In the genomic region with DNA sequence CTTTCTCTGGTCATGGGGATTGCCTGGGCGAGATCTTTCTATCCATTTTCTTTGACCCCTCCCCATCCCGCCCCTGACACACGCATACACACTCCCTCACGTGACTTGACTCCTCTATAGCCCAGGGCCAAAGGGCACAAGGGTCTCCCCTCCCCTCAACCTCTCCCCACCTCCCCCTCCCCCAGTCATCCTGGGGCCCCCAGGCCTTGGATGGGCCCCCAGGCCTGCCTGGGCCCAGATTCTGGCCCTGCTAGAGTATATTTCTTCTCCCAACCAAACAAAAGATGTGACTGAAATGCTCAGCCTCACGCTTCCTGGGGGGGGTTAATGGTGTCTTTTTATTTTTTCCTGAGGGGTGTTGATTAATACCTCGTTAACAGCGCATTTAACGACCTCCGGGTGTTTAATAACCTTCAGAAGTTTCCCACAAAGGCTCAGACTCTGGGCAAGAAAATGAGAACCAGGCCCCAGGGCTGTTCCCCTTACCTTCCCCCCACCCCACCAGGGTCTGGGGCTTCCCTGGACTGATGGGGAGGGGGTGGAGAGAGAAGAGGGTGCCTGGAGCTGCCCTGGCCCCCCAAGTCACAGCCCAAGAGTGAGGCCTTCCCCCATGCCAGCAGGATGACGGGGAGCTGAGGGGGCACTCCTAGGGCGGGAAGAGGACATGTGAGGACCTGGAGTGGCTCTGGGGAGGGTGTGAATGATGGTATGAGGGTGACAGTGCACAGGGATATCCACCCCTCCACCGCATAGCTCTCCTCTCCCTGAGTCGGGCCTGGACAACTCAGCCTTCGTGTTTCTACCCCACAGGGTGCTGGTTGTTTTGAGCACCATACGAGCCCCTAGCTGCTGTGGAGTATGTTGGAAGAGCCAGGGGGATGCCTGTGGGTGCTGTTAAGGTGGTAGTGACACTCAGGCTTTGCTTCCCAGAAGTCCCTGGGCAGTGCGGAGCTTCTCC, we compare ENCODE assay signal across 10 cellular contexts. TPM values are rescaled to one million over a fixed set of nuclear protein-coding genes. Genes with fewer than 3 reads are reported as not detected.
DNase-seq lines count a peak whose midpoint lies in the region; ATAC-seq and TF ChIP-seq lines count a peak whose summit lies in the region.
"Had no signal": no experiment of that assay in that cellular context is flagged by ENCODE, and none has a peak within 500 bp of the region (broad histone marks: within the 10 kb centered on the region; RNA-seq: fewer than 3 reads in every experiment).

No MANE protein-coding gene starts in this region.

- H3K4me3 ChIP-seq in HEK293 (ENCODE audit: low read depth, low read length), result no peak overlapping the region
- no peak overlapping the region for H3K4me3 ChIP-seq in colonic mucosa
- H3K4me3 ChIP-seq in lower lobe of right lung, result peak overlapping the region; percentile 65
- H3K4me3 ChIP-seq in stomach, result peak overlapping the region in 3 of 4 donors; percentile 55 to 71 (median 58)

- POLR2A ChIA-PET in HEK293 (lab: Yijun Ruan, JAX), result no interaction called here

- WGBS in stomach, 5 donors, result 65 to 80% (median 75%) methylated on average over 16 of the region's 16 CpGs

- H3K27me3 ChIP-seq in colonic mucosa (no peaks in the 10 kb centered on the region), lower lobe of right lung (ENCODE audit: low read depth) (peaks cover 10% of the 10 kb centered on the region), stomach (peaks cover 0 to 25% (median 12%) of the 10 kb centered on the region in 3 donors)

- intact Hi-C loops in colonic mucosa (cut with DNase I), result no loop called here
- intact Hi-C loops in lower lobe of right lung (cut with DNase I), result no loop called here
- intact Hi-C loops in stomach (cut with DNase I; ENCODE audit: low total_unique reads), result no loop called here

- CTCF ChIA-PET in HEK293 (lab: Yijun Ruan, JAX), result interaction anchor here (0.6 kb wide), 1 partner anchor 176 kb away, joined by 8 read pairs; no protein-coding TSS in a partner anchor

- no peak for ATAC-seq in lower lobe of right lung
- no peak for ATAC-seq in GM21423 (IDR thresholded peaks at IDR 0.05; ENCODE audit: unreplicated experiment)

- H3K9ac ChIP-seq in colonic mucosa (ENCODE audit: low read depth in 2 of 2, low read length in 2 of 2), result peak overlapping the region; percentile 64 to 94
- H3K9ac ChIP-seq: parathyroid adenoma had no signal

- TF ChIP-seq EP300 in stomach (IDR thresholded peaks at IDR 0.05), result no peak

- no peak for TF ChIP-seq POLR2A in stomach (IDR thresholded peaks at IDR 0.05)

- H3K27ac ChIP-seq in HEK293 (ENCODE audit: extremely low read depth, low read depth, low read length), result no peak overlapping the region
- peak overlapping the region; percentile 83 for H3K27ac ChIP-seq in colonic mucosa
- peak overlapping the region; percentile 56 for H3K27ac ChIP-seq in lower lobe of right lung
- H3K27ac ChIP-seq in stomach, result peak overlapping the region in 4 of 5 donors; percentile 80 to 90 (median 86)
- H3K27ac ChIP-seq: parathyroid adenoma had no signal

- TF ChIP-seq CTCF in HEK293 (tag by site-specific recombination; IDR thresholded peaks at IDR 0.05) (no peak), colonic mucosa (IDR thresholded peaks at IDR 0.05) (no peak), lower lobe of right lung (IDR thresholded peaks at IDR 0.05) (no peak), stomach (IDR thresholded peaks at IDR 0.05) (no peak)

- H3K4me1 ChIP-seq in HEK293 (ENCODE audit: control insufficient read depth, insufficient read depth, low read length) (peaks cover 22% of the 10 kb centered on the region), colonic mucosa (peaks cover 21% of the 10 kb centered on the region), lower lobe of right lung (peaks cover 37% of the 10 kb centered on the region), stomach (peaks cover 41 to 88% (median 71%) of the 10 kb centered on the region in 4 donors)

- peaks cover 1 to 46% of the 10 kb centered on the region in 2 experiments; a peak in 2 of 3 replicates for H3K36me3 ChIP-seq in HEK293 (ENCODE audit: control insufficient read depth in 2 of 2, insufficient read depth in 1 of 2, low read length in 2 of 2)
- no peaks in the 10 kb centered on the region for H3K36me3 ChIP-seq in colonic mucosa
- H3K36me3 ChIP-seq in lower lobe of right lung, result peaks cover 31% of the 10 kb centered on the region
- H3K36me3 ChIP-seq in stomach, result peaks cover 0 to 11% (median 5%) of the 10 kb centered on the region in 4 donors

- DNase-seq in colonic mucosa (peak; percentile 55), lower lobe of right lung (no peak), stomach (no peak), LoVo (ENCODE audit: low spot score) (no peak), AG20443 (ENCODE audit: low spot score) (no peak), DMS 273 treated with DMSO at 0.1 percent for 48 hours (lab: John Stamatoyannopoulos, UW) (no peak)
- DNase-seq: KBM-7 had no signal

- no peaks in the 10 kb centered on the region for H3K9me3 ChIP-seq in HEK293 (ENCODE audit: control insufficient read depth, insufficient read depth, low read depth, low read length)
- H3K9me3 ChIP-seq in colonic mucosa, result no peaks in the 10 kb centered on the region
- no peaks in the 10 kb centered on the region for H3K9me3 ChIP-seq in lower lobe of right lung
- H3K9me3 ChIP-seq in stomach, result no peaks in the 10 kb centered on the region

TF ChIP-seq in HEK293, 187 proteins besides CTCF, POLR2A, EP300 and RAD21:
- TF ChIP-seq, protein P1, sequence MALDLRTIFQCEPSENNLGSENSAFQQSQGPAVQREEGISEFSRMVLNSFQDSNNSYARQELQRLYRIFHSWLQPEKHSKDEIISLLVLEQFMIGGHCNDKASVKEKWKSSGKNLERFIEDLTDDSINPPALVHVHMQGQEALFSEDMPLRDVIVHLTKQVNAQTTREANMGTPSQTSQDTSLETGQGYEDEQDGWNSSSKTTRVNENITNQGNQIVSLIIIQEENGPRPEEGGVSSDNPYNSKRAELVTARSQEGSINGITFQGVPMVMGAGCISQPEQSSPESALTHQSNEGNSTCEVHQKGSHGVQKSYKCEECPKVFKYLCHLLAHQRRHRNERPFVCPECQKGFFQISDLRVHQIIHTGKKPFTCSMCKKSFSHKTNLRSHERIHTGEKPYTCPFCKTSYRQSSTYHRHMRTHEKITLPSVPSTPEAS (tag by site-specific recombination; IDR thresholded peaks at IDR 0.05), result no peak
- TF ChIP-seq WT1 (tag by site-specific recombination; IDR thresholded peaks at IDR 0.05), result no peak
- TF ChIP-seq ZBTB48 (tag by site-specific recombination; IDR thresholded peaks at IDR 0.05), result no peak
- no peak for TF ChIP-seq HOXA7 (CRISPR knock-in tag; IDR thresholded peaks at IDR 0.05; ENCODE audit: borderline replicate concordance)
- peak; percentile 93 for TF ChIP-seq ZNF341 (tag by site-specific recombination; IDR thresholded peaks at IDR 0.05; ENCODE audit: low read depth)
- TF ChIP-seq GLIS1 (tag by site-specific recombination; IDR thresholded peaks at IDR 0.05), result 0 out of 2 replicates have a peak, but pooled peaks have one; percentile 15

RNA-seq across cellular contexts. Expression of a gene that starts 3.6 kb away (rescaled TPM):
- total RNA-seq in colonic mucosa (100 to 1,000 TPM in 1 of 2 donors, 10 to 100 TPM in 1; 61.3 to 125 TPM), lower lobe of right lung (65.8 TPM), stomach (100 to 1,000 TPM in 1 of 5 donors, 10 to 100 TPM in 4; 25.1 to 176 (median 66.8) TPM)
- polyA plus RNA-seq in stomach, result 10 to 100 TPM; 15.4 to 36.4 (median 31.7) TPM

Comparison
In these comparisons a context has a peak if more than half of its experiments do, and no peak if none do; other contexts are left out.
1. H3K4me3 ChIP-seq: peak in lower lobe of right lung (single experiment) and stomach (3 of 4); none in HEK293 (single experiment) and colonic mucosa (single experiment).